Comparison of ENCODE assay signal across 25 cellular contexts in the genomic region with DNA sequence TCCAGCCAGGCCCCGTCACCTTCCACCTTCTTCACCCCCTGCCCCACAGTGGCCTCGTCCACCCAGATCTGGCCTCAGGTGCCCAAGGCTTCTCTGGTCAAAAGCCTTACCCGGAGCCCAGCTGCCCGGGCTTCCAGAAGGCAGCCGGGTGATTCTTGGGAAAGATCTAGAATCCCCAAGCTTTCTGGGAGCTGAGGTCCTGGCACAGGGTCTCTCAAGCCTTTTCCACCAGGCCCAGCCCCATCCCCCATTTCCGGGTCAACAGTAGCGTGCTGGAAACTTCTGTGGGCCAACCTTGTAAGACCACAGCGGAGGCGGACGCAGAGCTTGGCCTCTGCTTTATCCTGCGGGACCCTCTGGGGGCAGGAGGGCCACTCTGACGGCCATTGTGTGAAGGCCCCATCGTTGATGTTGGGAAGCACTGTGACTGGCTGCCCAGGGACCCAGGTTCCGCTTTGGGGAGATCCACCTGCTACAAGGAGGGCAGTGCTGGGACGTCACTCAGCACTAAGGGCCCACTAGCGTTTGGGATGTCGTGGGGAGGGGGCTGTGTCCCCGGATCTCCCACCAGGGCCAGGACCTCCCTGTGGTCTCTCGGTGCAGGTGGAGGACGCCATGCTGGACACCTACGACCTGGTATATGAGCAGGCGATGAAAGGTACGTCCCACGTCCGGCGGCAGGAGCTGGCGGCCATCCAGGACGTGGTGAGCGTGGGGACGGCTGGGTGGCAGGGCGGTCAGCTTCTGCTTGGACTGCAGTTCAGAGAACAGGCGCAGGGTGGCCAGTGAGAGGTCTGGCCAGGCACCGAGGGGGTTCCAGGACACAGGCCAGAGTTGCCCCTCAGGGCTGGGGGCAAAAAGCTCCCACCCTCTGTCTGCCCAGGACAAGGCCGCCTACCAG. TPM values are rescaled to one million over a fixed set of nuclear protein-coding genes. Genes with fewer than 3 reads are reported as not detected.
A peak's percentile ranks its signal among the peaks of the same experiment; 100 is the strongest.
DNase-seq lines count a peak whose midpoint lies in the region; ATAC-seq and TF ChIP-seq lines count a peak whose summit lies in the region.
"Had no signal": no experiment of that assay in that cellular context is flagged by ENCODE, and none has a peak within 500 bp of the region (broad histone marks: within the 10 kb centered on the region; RNA-seq: fewer than 3 reads in every experiment).

No MANE protein-coding gene starts in this region.

- intact Hi-C loops in right lobe of liver (cut with DNase I): no loop called here

- H3K36me3 ChIP-seq in NT2/D1 (ENCODE audit: insufficient read depth, insufficient read length, low read length): no peaks in the 10 kb centered on the region
- H3K36me3 ChIP-seq in brain microvascular endothelial cell (replicated peaks): no peaks in the 10 kb centered on the region
- no peaks in the 10 kb centered on the region for H3K36me3 ChIP-seq in right lobe of liver
- no peaks in the 10 kb centered on the region for H3K36me3 ChIP-seq in smooth muscle cell (ENCODE audit: low read depth)

- H3K79me2 ChIP-seq in smooth muscle cell (ENCODE audit: low read depth): no peaks in the 10 kb centered on the region

- H3K36me3 Mint-ChIP-seq in stimulated activated effector memory CD8-positive, alpha-beta T cell treated with anti-CD3 and anti-CD28 coated beads, Interleukin-12 subunit alpha, Interleukin-12 subunit beta, amount 100 ng/mL, for 72 hours: no peaks in the 10 kb centered on the region

- H3K9ac ChIP-seq in NT2/D1 (ENCODE audit: insufficient read length, low read depth): peak overlapping the region; percentile 21
- no peak overlapping the region for H3K9ac ChIP-seq in smooth muscle cell (ENCODE audit: low read depth)

- peaks cover 31% of the 10 kb centered on the region for H3K4me1 ChIP-seq in NT2/D1 (ENCODE audit: insufficient read depth, insufficient read length)
- H3K4me1 ChIP-seq in right lobe of liver: peaks cover 0 to 7% (median 0%) of the 10 kb centered on the region in 4 donors
- H3K4me1 ChIP-seq in smooth muscle cell (ENCODE audit: low read depth): no peaks in the 10 kb centered on the region

- no peaks in the 10 kb centered on the region for H3F3A ChIP-seq in smooth muscle cell (ENCODE audit: low read depth)

- H2AFZ ChIP-seq in smooth muscle cell (ENCODE audit: low read depth): no peak overlapping the region

- in situ Hi-C loops in brain microvascular endothelial cell (cut with HindIII; ENCODE audit: low pct_ligation_motif_present, low sequenced_read_pairs): no loop called here

- no peak for DNase-seq in NT2/D1 (ENCODE audit: low read depth, low spot score)
- DNase-seq in brain microvascular endothelial cell: no peak
- peak in 2 of 3 donors; percentile 47 to 58 for DNase-seq in right lobe of liver
- DNase-seq in stimulated activated effector memory CD8-positive, alpha-beta T cell treated with anti-CD3 and anti-CD28 coated beads, Interleukin-12 subunit alpha, Interleukin-12 subunit beta, amount 100 ng/mL, for 72 hours (ENCODE audit: low spot score in 2 of 2): no peak
- no peak for DNase-seq in ecto neural progenitor cell (ENCODE audit: low spot score)
- no peak for DNase-seq in DMS153 (lab: John Stamatoyannopoulos, UW)
- no peak for DNase-seq in smooth muscle cell (lab: John Stamatoyannopoulos, UW; ENCODE audit: unreplicated experiment)
- DNase-seq: activated CD4-positive, alpha-beta T cell treated with anti-CD3 and anti-CD28 coated beads for 1 hour; activated CD8-positive, alpha-beta memory T cell treated with anti-CD3 and anti-CD28 coated beads, Interleukin-2, amount 50 U/mL, for 4 hours; activated naive CD4-positive, alpha-beta T cell treated with anti-CD3 and anti-CD28 coated beads, Interleukin-2, amount 50 U/mL, for 16 hours; dermis blood vessel endothelial cell; GDM1; NCI-H187 treated with DMSO at 0.1 percent for 48 hours; NCI-H446 treated with DMSO at 0.1 percent for 48 hours; retina; SHP77; stimulated activated CD4-positive, alpha-beta T cell treated with anti-CD3 and anti-CD28 coated beads, Interleukin-1b, Interleukin-23, amount 100 ng/mL, for 48 hours had no signal

- no peaks in the 10 kb centered on the region for H4K20me1 ChIP-seq in smooth muscle cell (ENCODE audit: low read depth)

- H3K9me3 ChIP-seq in NT2/D1 (ENCODE audit: insufficient read depth, low read length): no peaks in the 10 kb centered on the region
- no peaks in the 10 kb centered on the region for H3K9me3 ChIP-seq in right lobe of liver
- no peaks in the 10 kb centered on the region for H3K9me3 ChIP-seq in smooth muscle cell (replicated peaks; ENCODE audit: low read depth)
- H3K9me3 ChIP-seq: body of pancreas had no signal

- no peak overlapping the region for H3K4me3 Mint-ChIP-seq in stimulated activated effector memory CD8-positive, alpha-beta T cell treated with anti-CD3 and anti-CD28 coated beads, Interleukin-12 subunit alpha, Interleukin-12 subunit beta, amount 100 ng/mL, for 72 hours
- H3K4me3 Mint-ChIP-seq: HFFc6; T-helper 2 cell treated with Interferon-gamma antibody and Interleukin-4, amounts not matched to agents 5 μg/mL and 100 μg/mL, for 36 hours had no signal

- TF ChIP-seq CTCF in brain microvascular endothelial cell (IDR thresholded peaks at IDR 0.05; ENCODE audit: low read depth, low read length, missing control alignments): peak; percentile 10
- TF ChIP-seq CTCF in right lobe of liver (IDR thresholded peaks at IDR 0.05): no peak
- no peak for TF ChIP-seq CTCF in smooth muscle cell (IDR thresholded peaks at IDR 0.05; ENCODE audit: borderline replicate concordance, insufficient read depth, poor library complexity, severe bottlenecking)

- H3K9me3 Mint-ChIP-seq in stimulated activated effector memory CD8-positive, alpha-beta T cell treated with anti-CD3 and anti-CD28 coated beads, Interleukin-12 subunit alpha, Interleukin-12 subunit beta, amount 100 ng/mL, for 72 hours: no peaks in the 10 kb centered on the region
- H3K9me3 Mint-ChIP-seq: HFFc6; T-helper 2 cell treated with Interferon-gamma antibody and Interleukin-4, amounts not matched to agents 5 μg/mL and 100 μg/mL, for 36 hours had no signal

- TF ChIP-seq POLR2A in right lobe of liver (IDR thresholded peaks at IDR 0.05): no peak

- no peak overlapping the region for H3K4me2 ChIP-seq in smooth muscle cell

- H3K27me3 ChIP-seq in NT2/D1 (ENCODE audit: insufficient read depth, insufficient read length) (no peaks in the 10 kb centered on the region), brain microvascular endothelial cell (replicated peaks) (no peaks in the 10 kb centered on the region), right lobe of liver (no peaks in the 10 kb centered on the region), smooth muscle cell (ENCODE audit: low read depth) (no peaks in the 10 kb centered on the region)
- H3K27me3 ChIP-seq: body of pancreas had no signal

- H3K4me3 ChIP-seq in NT2/D1 (ENCODE audit: insufficient read length, low read depth): no peak overlapping the region
- no peak overlapping the region for H3K4me3 ChIP-seq in brain microvascular endothelial cell (ENCODE audit: low read depth, low read length)
- H3K4me3 ChIP-seq in right lobe of liver: no peak overlapping the region
- no peak overlapping the region for H3K4me3 ChIP-seq in smooth muscle cell
- H3K4me3 ChIP-seq: body of pancreas had no signal

- peaks cover 20% of the 10 kb centered on the region for H3K4me1 Mint-ChIP-seq in stimulated activated effector memory CD8-positive, alpha-beta T cell treated with anti-CD3 and anti-CD28 coated beads, Interleukin-12 subunit alpha, Interleukin-12 subunit beta, amount 100 ng/mL, for 72 hours

- H3K27ac Mint-ChIP-seq in stimulated activated effector memory CD8-positive, alpha-beta T cell treated with anti-CD3 and anti-CD28 coated beads, Interleukin-12 subunit alpha, Interleukin-12 subunit beta, amount 100 ng/mL, for 72 hours: peak overlapping the region; percentile 48
- H3K27ac Mint-ChIP-seq: T-helper 2 cell treated with Interferon-gamma antibody and Interleukin-4, amounts not matched to agents 5 μg/mL and 100 μg/mL, for 36 hours had no signal

- 84% methylated on average over 12 of the region's 34 CpGs for WGBS in right lobe of liver (ENCODE audit: insufficient coverage, low coverage, low lambda C conversion rate, missing lambda C conversion rate)
- WGBS in smooth muscle cell (ENCODE audit: low lambda C conversion rate): 94% methylated on average over 34 of the region's 34 CpGs

- H3K27ac ChIP-seq in brain microvascular endothelial cell (no peak overlapping the region), right lobe of liver (no peak overlapping the region), smooth muscle cell (ENCODE audit: low read depth) (no peak overlapping the region)
- H3K27ac ChIP-seq: epithelial cell of prostate had no signal

- ATAC-seq in right lobe of liver: no peak
- no peak for ATAC-seq in stimulated activated effector memory CD8-positive, alpha-beta T cell treated with anti-CD3 and anti-CD28 coated beads, Interleukin-12 subunit alpha, Interleukin-12 subunit beta, amount 100 ng/mL, for 72 hours
- no peak for ATAC-seq in GM18519 (IDR thresholded peaks at IDR 0.05; ENCODE audit: low FRiP score, unreplicated experiment)
- ATAC-seq: body of pancreas had no signal

RNA-seq across cellular contexts. Expression of gene TSPAN32, which starts 11.5 kb away (rescaled TPM):
- total RNA-seq in right lobe of liver (1 to 10 TPM in 1 of 6 experiments, under 1 TPM in 3, not detected in 2; 0.24 to 1.2 (median 0.63) TPM), smooth muscle cell (not detected in 2 replicates)
- 0.91 TPM in 1 of 2 replicates, not detected in the other for polyA plus RNA-seq in smooth muscle cell
- total RNA-seq: dermis blood vessel endothelial cell, glomerular endothelial cell, HFFc6, lung microvascular endothelial cell had no signal
- polyA plus RNA-seq: neural cell had no signal

RNA-seq across cellular contexts. Expression of gene C11orf21, which starts 11.6 kb away (rescaled TPM):
- total RNA-seq in right lobe of liver (under 1 TPM; 0.25 to 0.51 (median 0.39) TPM), smooth muscle cell (not detected in 2 replicates)
- polyA plus RNA-seq in smooth muscle cell: not detected in 2 replicates
- total RNA-seq: dermis blood vessel endothelial cell, glomerular endothelial cell, HFFc6, lung microvascular endothelial cell had no signal
- polyA plus RNA-seq: neural cell had no signal

RNA-seq across cellular contexts. Expression of gene ASCL2, which starts 42.9 kb away (rescaled TPM):
- total RNA-seq in right lobe of liver (under 1 TPM; 0.42 to 0.81 (median 0.64) TPM), smooth muscle cell (3.0 TPM in 1 of 2 replicates, not detected in the other)
- 0.33 TPM in 1 of 2 replicates, not detected in the other for polyA plus RNA-seq in smooth muscle cell
- total RNA-seq: dermis blood vessel endothelial cell, glomerular endothelial cell, HFFc6 had no signal
- polyA plus RNA-seq: neural cell had no signal

Comparison
In these comparisons a context has a peak if more than half of its experiments do, and no peak if none do; other contexts are left out.
1. DNase-seq: peak in right lobe of liver (2 of 3); none in NT2/D1 (single experiment), brain microvascular endothelial cell (single experiment), stimulated activated effector memory CD8-positive, alpha-beta T cell treated with anti-CD3 and anti-CD28 coated beads, Interleukin-12 subunit alpha, Interleukin-12 subunit beta, amount 100 ng/mL, for 72 hours (0 of 2), ecto neural progenitor cell (single experiment), DMS153 (single experiment) and smooth muscle cell (single experiment).